1 cellular context compared by ENCODE assay signal in the genomic region with DNA sequence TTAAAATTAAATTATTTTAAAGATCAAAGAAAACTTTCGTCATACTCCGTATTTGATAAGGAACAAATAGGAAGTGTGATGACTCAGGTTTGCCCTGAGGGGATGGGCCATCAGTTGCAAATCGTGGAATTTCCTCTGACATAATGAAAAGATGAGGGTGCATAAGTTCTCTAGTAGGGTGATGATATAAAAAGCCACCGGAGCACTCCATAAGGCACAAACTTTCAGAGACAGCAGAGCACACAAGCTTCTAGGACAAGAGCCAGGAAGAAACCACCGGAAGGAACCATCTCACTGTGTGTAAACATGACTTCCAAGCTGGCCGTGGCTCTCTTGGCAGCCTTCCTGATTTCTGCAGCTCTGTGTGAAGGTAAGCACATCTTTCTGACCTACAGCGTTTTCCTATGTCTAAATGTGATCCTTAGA.
TF ChIP-seq lines count a peak whose summit lies in the region.

CXCL8 (plus strand) TSS at position 217 of the 426 bp plus-strand sequence; CDS start at position 307, 90 bp downstream.

TF ChIP-seq in SK-N-SH, 30 proteins besides CTCF, POLR2A, EP300 and RAD21 (continued from another document):
- TF ChIP-seq, protein P1, sequence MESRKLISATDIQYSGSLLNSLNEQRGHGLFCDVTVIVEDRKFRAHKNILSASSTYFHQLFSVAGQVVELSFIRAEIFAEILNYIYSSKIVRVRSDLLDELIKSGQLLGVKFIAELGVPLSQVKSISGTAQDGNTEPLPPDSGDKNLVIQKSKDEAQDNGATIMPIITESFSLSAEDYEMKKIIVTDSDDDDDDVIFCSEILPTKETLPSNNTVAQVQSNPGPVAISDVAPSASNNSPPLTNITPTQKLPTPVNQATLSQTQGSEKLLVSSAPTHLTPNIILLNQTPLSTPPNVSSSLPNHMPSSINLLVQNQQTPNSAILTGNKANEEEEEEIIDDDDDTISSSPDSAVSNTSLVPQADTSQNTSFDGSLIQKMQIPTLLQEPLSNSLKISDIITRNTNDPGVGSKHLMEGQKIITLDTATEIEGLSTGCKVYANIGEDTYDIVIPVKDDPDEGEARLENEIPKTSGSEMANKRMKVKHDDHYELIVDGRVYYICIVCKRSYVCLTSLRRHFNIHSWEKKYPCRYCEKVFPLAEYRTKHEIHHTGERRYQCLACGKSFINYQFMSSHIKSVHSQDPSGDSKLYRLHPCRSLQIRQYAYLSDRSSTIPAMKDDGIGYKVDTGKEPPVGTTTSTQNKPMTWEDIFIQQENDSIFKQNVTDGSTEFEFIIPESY (IDR thresholded peaks at IDR 0.05; ENCODE audit: borderline replicate concordance, low read depth) = no peak
- TF ChIP-seq TAF1 (IDR thresholded peaks at IDR 0.05; ENCODE audit: borderline replicate concordance, low read depth, low read length) (no peak), IRF3 (IDR thresholded peaks at IDR 0.05; ENCODE audit: low read depth, low read length) (no peak), SMC3 (IDR thresholded peaks at IDR 0.05; ENCODE audit: low read depth, low read length) (no peak), RCOR1 (IDR thresholded peaks at IDR 0.05; ENCODE audit: low read length) (no peak), MXI1 (IDR thresholded peaks at IDR 0.05; ENCODE audit: low read depth, low read length) (no peak)
